ENCODE assay signal across 11 cellular contexts in genomic region chr10:102462512-102463054, GRCh38. TPM values are rescaled to one million over a fixed set of nuclear protein-coding genes. Genes with fewer than 3 reads are reported as not detected.
DNase-seq lines count a peak whose midpoint lies in the region; ATAC-seq and TF ChIP-seq lines count a peak whose summit lies in the region.
"Had no signal": no experiment of that assay in that cellular context is flagged by ENCODE, and none has a peak within 500 bp of the region (broad histone marks: within the 10 kb centered on the region; RNA-seq: fewer than 3 reads in every experiment).

No MANE protein-coding gene starts in this region.

- H3K27ac Mint-ChIP-seq in IgD-negative memory B cell (peak overlapping the region; percentile 55 to 96 (median 58)), chondrocyte (ENCODE audit: unreplicated experiment) (no peak overlapping the region)

- TF ChIP-seq CTCF in chondrocyte (IDR thresholded peaks at IDR 0.05) (no peak), neural cell (IDR thresholded peaks at IDR 0.05; ENCODE audit: poor library complexity, severe bottlenecking) (no peak), GM10266 (IDR thresholded peaks at IDR 0.05; ENCODE audit: control insufficient read depth, insufficient read depth, low read depth, missing control alignments) (no peak)

- H2AFZ ChIP-seq in neural cell (ENCODE audit: low read depth, low read length): no peak overlapping the region

- H3K36me3 Mint-ChIP-seq in IgD-negative memory B cell (peaks cover 9% of the 10 kb centered on the region), chondrocyte (ENCODE audit: low read depth) (no peaks in the 10 kb centered on the region)

- peak overlapping the region; percentile 44 to 98 (median 92) for H3K4me3 Mint-ChIP-seq in IgD-negative memory B cell
- H3K4me3 Mint-ChIP-seq in chondrocyte (ENCODE audit: unreplicated experiment): peak overlapping the region; percentile 57

- no peak for TF ChIP-seq RAD21 in neural cell (conservative IDR thresholded peaks at IDR 0.05)

- H3K4me1 Mint-ChIP-seq in IgD-negative memory B cell (peaks cover 12 to 22% (median 18%) of the 10 kb centered on the region in 3 donors), chondrocyte (ENCODE audit: low read depth) (peaks cover 24% of the 10 kb centered on the region)

- no peaks in the 10 kb centered on the region for H3K36me3 ChIP-seq in neural cell (ENCODE audit: insufficient read depth, low read length)
- H3K36me3 ChIP-seq: tibial nerve had no signal

- H4K20me1 ChIP-seq in neural cell (ENCODE audit: insufficient read depth): no peaks in the 10 kb centered on the region

- H3K4me2 ChIP-seq in neural cell (ENCODE audit: low read length): no peak overlapping the region

- H3K9me3 Mint-ChIP-seq in IgD-negative memory B cell (no peaks in the 10 kb centered on the region), chondrocyte (ENCODE audit: low read depth) (no peaks in the 10 kb centered on the region)

- no peaks in the 10 kb centered on the region for H3K9me3 ChIP-seq in neural cell (ENCODE audit: low read length)
- H3K9me3 ChIP-seq: tibial nerve had no signal

- H3K27ac ChIP-seq in neural cell (ENCODE audit: low read length): no peak overlapping the region
- H3K27ac ChIP-seq: tibial nerve had no signal

- no peaks in the 10 kb centered on the region for H3K9me2 ChIP-seq in neural cell (ENCODE audit: insufficient read depth, low read length)

- no peaks in the 10 kb centered on the region for H3K79me2 ChIP-seq in neural cell (replicated peaks; ENCODE audit: insufficient read depth, low read length)

- peak overlapping the region; percentile 75 for H3K4me3 ChIP-seq in neural cell (ENCODE audit: low read length)

- no peaks in the 10 kb centered on the region for H3F3A ChIP-seq in neural cell (ENCODE audit: insufficient read depth, low read length, poor library complexity, severe bottlenecking)

- H3K27me3 ChIP-seq in neural cell (ENCODE audit: insufficient read depth, low read depth, low read length): no peaks in the 10 kb centered on the region
- H3K27me3 ChIP-seq: tibial nerve had no signal

- no peak overlapping the region for H3K9ac ChIP-seq in neural cell (ENCODE audit: low read length)

- H3K27me3 Mint-ChIP-seq in IgD-negative memory B cell (no peaks in the 10 kb centered on the region), chondrocyte (ENCODE audit: low read depth) (peaks cover 5% of the 10 kb centered on the region)

- TF ChIP-seq EP300 in neural cell (conservative IDR thresholded peaks at IDR 0.05; ENCODE audit: poor library complexity, severe bottlenecking): no peak

- ATAC-seq in HG02588 (IDR thresholded peaks at IDR 0.05; ENCODE audit: unreplicated experiment): no peak

- DNase-seq in NCI-H1417 (lab: John Stamatoyannopoulos, UW) (peak in 2 of 3 experiments; percentile 14 to 31), NCI-H1417 treated with DMSO at 0.1 percent for 48 hours (lab: John Stamatoyannopoulos, UW) (no peak), chondrocyte (ENCODE audit: low spot score) (no peak), GM10266 (ENCODE audit: extremely low spot score) (no peak), GM19238 (ENCODE audit: insufficient read length, low spot score) (no peak)
- DNase-seq: 8988T; stimulated activated CD4-positive, alpha-beta T cell treated with anti-CD3 and anti-CD28 coated beads, Interleukin-4, amount 100 ng/mL, for 1 hour had no signal

TF ChIP-seq in neural cell, 6 proteins besides CTCF, POLR2A, EP300 and RAD21:
- TF ChIP-seq REST (IDR thresholded peaks at IDR 0.05; ENCODE audit: borderline replicate concordance) (no peak), POLR2AphosphoS5 (IDR thresholded peaks at IDR 0.05) (no peak), MXI1 (conservative IDR thresholded peaks at IDR 0.05; ENCODE audit: poor library complexity, severe bottlenecking) (no peak), TAF1 (IDR thresholded peaks at IDR 0.05; ENCODE audit: low read depth) (no peak)

RNA-seq across cellular contexts. Expression of gene C10orf95, which starts 11.2 kb away (rescaled TPM):
- polyA plus RNA-seq in IgD-negative memory B cell: 0.70 TPM
- total RNA-seq in chondrocyte: not detected in 3 replicates
- polyA plus RNA-seq in neural cell: not detected in 2 replicates
- polyA minus RNA-seq in neural cell: not detected in 2 replicates

RNA-seq across cellular contexts. Expression of gene CUEDC2, which starts 30.2 kb away (rescaled TPM):
- polyA plus RNA-seq in IgD-negative memory B cell (51.8 TPM), neural cell (169 and 194 TPM in 2 replicates)
- 55.1 to 64.3 TPM (median 57.7 TPM) in 3 replicates for total RNA-seq in chondrocyte
- polyA minus RNA-seq in neural cell: 76.2 and 79.9 TPM in 2 replicates

RNA-seq across cellular contexts. Expression of gene ACTR1A, which starts 39.9 kb away (rescaled TPM):
- polyA plus RNA-seq in IgD-negative memory B cell: 53.4 TPM
- total RNA-seq in chondrocyte: 128 to 137 TPM (median 128 TPM) in 3 replicates
- polyA plus RNA-seq in neural cell: 316 and 347 TPM in 2 replicates
- polyA minus RNA-seq in neural cell: 220 and 271 TPM in 2 replicates

RNA-seq across cellular contexts. Expression of gene SUFU, which starts 41.2 kb away (rescaled TPM):
- polyA plus RNA-seq in IgD-negative memory B cell (5.0 TPM), neural cell (4.8 and 5.4 TPM in 2 replicates)
- total RNA-seq in chondrocyte: 14.5 to 15.5 TPM (median 15.5 TPM) in 3 replicates
- 6.8 and 8.9 TPM in 2 replicates for polyA minus RNA-seq in neural cell

RNA-seq across cellular contexts. Expression of gene FBXL15, which starts 41.9 kb away (rescaled TPM):
- polyA plus RNA-seq in IgD-negative memory B cell: 40.5 TPM
- 8.8 to 10.1 TPM (median 9.0 TPM) in 3 replicates for total RNA-seq in chondrocyte
- polyA plus RNA-seq in neural cell: 27.5 and 37.8 TPM in 2 replicates
- polyA minus RNA-seq in neural cell: 16.2 and 22.2 TPM in 2 replicates

Comparison
In these comparisons a context has a peak if more than half of its experiments do, and no peak if none do; other contexts are left out.
1. DNase-seq: peak in NCI-H1417 (2 of 3); none in NCI-H1417 treated with DMSO at 0.1 percent for 48 hours (single experiment), chondrocyte (single experiment), GM10266 (single experiment) and GM19238 (single experiment).